ENCODE assay signal across 19 cellular contexts in the genomic region with DNA sequence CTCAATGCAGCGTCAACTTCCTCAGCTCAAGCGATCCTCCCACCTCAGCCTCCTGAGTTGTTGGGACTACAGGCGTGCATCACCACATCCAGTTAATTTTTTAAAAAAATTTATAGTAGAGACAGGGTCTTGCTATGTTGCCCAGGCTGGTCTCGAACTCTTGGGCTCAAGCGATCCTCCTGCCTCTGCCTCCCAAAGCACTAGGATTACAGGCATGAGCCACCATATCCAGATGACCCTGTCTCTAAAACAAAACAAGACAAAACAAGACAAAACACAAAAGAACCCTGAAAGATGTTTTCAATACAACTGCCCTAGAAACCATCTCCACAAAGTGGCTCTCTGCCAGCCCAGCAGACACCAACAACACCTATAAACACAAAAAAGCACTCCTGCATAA. TPM values are rescaled to one million over a fixed set of nuclear protein-coding genes. Genes with fewer than 3 reads are reported as not detected.
"Had no signal": no experiment of that assay in that cellular context is flagged by ENCODE, and none has a peak within 500 bp of the region (broad histone marks: within the 10 kb centered on the region; RNA-seq: fewer than 3 reads in every experiment).

No MANE protein-coding gene starts in this region.

- FAIRE-seq: colon, TTC549 had no signal

- H3K36me3 ChIP-seq: gastrocnemius medialis, upper lobe of right lung had no signal

- H3K9me3 Mint-ChIP-seq: activated B cell treated with CpG ODN at 0.5 μM for 24 hours; activated CD4-positive, alpha-beta memory T cell treated with anti-CD3 and anti-CD28 coated beads for 36 hours; activated naive CD8-positive, alpha-beta T cell treated with anti-CD3 and anti-CD28 coated beads for 36 hours; endodermal cell; natural killer cell had no signal

- H3K36me3 Mint-ChIP-seq: activated CD4-positive, alpha-beta memory T cell treated with anti-CD3 and anti-CD28 coated beads for 36 hours; activated naive CD8-positive, alpha-beta T cell treated with anti-CD3 and anti-CD28 coated beads for 36 hours; natural killer cell had no signal

- DNase-seq: activated B cell treated with CpG ODN at 0.5 μM for 24 hours; activated CD4-positive, alpha-beta memory T cell treated with anti-CD3 and anti-CD28 coated beads for 36 hours; activated CD4-positive, alpha-beta T cell treated with anti-CD3 and anti-CD28 coated beads for 4 hours; activated naive CD8-positive, alpha-beta T cell treated with anti-CD3 and anti-CD28 coated beads for 36 hours; amygdala; body of pancreas; caudate nucleus; gastrocnemius medialis; head of caudate nucleus; kidney glomerular epithelial cell; left ventricle myocardium inferior; natural killer cell; posterior cingulate gyrus; stimulated activated CD8-positive, alpha-beta memory T cell treated with anti-CD3 and anti-CD28 coated beads, Interleukin-4, amount 100 ng/mL, for 48 hours; stimulated activated naive CD4-positive, alpha-beta T cell; upper lobe of right lung had no signal

- H3K4me3 Mint-ChIP-seq: activated B cell treated with CpG ODN at 0.5 μM for 24 hours; activated CD4-positive, alpha-beta memory T cell treated with anti-CD3 and anti-CD28 coated beads for 36 hours; activated naive CD8-positive, alpha-beta T cell treated with anti-CD3 and anti-CD28 coated beads for 36 hours; endodermal cell; natural killer cell had no signal

- H3K4me1 ChIP-seq: left ventricle myocardium inferior had no signal

- H3K27me3 ChIP-seq: body of pancreas, gastrocnemius medialis, upper lobe of right lung had no signal

- H3K4me1 Mint-ChIP-seq: activated B cell treated with CpG ODN at 0.5 μM for 24 hours had no signal

- H3K27ac Mint-ChIP-seq: activated B cell treated with CpG ODN at 0.5 μM for 24 hours; activated CD4-positive, alpha-beta memory T cell treated with anti-CD3 and anti-CD28 coated beads for 36 hours; activated naive CD8-positive, alpha-beta T cell treated with anti-CD3 and anti-CD28 coated beads for 36 hours; endodermal cell; natural killer cell had no signal

- H3K9me3 ChIP-seq: body of pancreas, gastrocnemius medialis, left ventricle myocardium inferior, upper lobe of right lung had no signal

- H3K4me3 ChIP-seq: body of pancreas, gastrocnemius medialis, left ventricle myocardium inferior, upper lobe of right lung had no signal

- ATAC-seq: body of pancreas, gastrocnemius medialis, natural killer cell, upper lobe of right lung had no signal

- H3K27ac ChIP-seq: body of pancreas, gastrocnemius medialis, left ventricle myocardium inferior, upper lobe of right lung had no signal

RNA-seq across cellular contexts. Expression of a gene that starts 31.4 kb away (rescaled TPM):
- total RNA-seq: activated B cell treated with CpG ODN at 0.5 μM for 24 hours; activated CD4-positive, alpha-beta memory T cell treated with anti-CD3 and anti-CD28 coated beads for 36 hours; activated naive CD8-positive, alpha-beta T cell treated with anti-CD3 and anti-CD28 coated beads for 36 hours had no signal

RNA-seq across cellular contexts. Expression of a gene that starts 57.9 kb away (rescaled TPM):
- total RNA-seq: activated B cell treated with CpG ODN at 0.5 μM for 24 hours, natural killer cell had no signal
